Comparison of ENCODE assay signal across 8 cellular contexts in genomic region chr3:100709840-100710235, GRCh38. TPM values are rescaled to one million over a fixed set of nuclear protein-coding genes. Genes with fewer than 3 reads are reported as not detected.
A peak's percentile ranks its signal among the peaks of the same experiment; 100 is the strongest.
DNase-seq lines count a peak whose midpoint lies in the region; ATAC-seq and TF ChIP-seq lines count a peak whose summit lies in the region.

No MANE protein-coding gene starts in this region.

- no peak for TF ChIP-seq EP300 in transverse colon (IDR thresholded peaks at IDR 0.05; ENCODE audit: low read depth)

- H3K4me3 ChIP-seq in fibroblast of the aortic adventitia (ENCODE audit: low read depth, low read length) (peak overlapping the region; percentile 82), transverse colon (peak overlapping the region; percentile 82 to 97 (median 87))

- 0 to 2% methylated on average over 1 to 21 of the region's 23 CpGs for WGBS in transverse colon (ENCODE audit: low coverage in 1 of 2), 2 donors

- peaks cover 11 to 15% of the 10 kb centered on the region in 2 donors for H3K27me3 Mint-ChIP-seq in natural killer cell treated with Interleukin-12 subunit alpha and Interleukin-12 subunit beta and Interleukin-15 and Interleukin-18, amount 100 ng/mL, for 72 hours

- ATAC-seq in natural killer cell treated with Interleukin-12 subunit alpha and Interleukin-12 subunit beta and Interleukin-15 and Interleukin-18, amount 100 ng/mL, for 72 hours: peak in 1 of 2 donors; percentile 0

- DNase-seq in NOMO-1 treated with dmso at 0.1 percent for 144 hours (lab: John Stamatoyannopoulos, UW; ENCODE audit: unreplicated experiment): peak; percentile 11
- no peak for DNase-seq in NOMO-1 (lab: John Stamatoyannopoulos, UW; ENCODE audit: unreplicated experiment in 2 of 2)
- peak; percentile 16 for DNase-seq in NCI-H2227 treated with DMSO at 0.1 percent for 48 hours (lab: John Stamatoyannopoulos, UW)
- DNase-seq in activated T-cell treated with anti-CD3 and anti-CD28 coated beads, Interleukin-2, amount 50 U/mL, for 48 hours: peak; percentile 47 to 59
- DNase-seq in fibroblast of the aortic adventitia (ENCODE audit: low read depth): no peak
- no peak for DNase-seq in natural killer cell treated with Interleukin-12 subunit alpha and Interleukin-12 subunit beta and Interleukin-15 and Interleukin-18, amount 100 ng/mL, for 72 hours (ENCODE audit: low spot score)
- DNase-seq in transverse colon: peak; percentile 39
- no peak for DNase-seq in CD1c-positive myeloid dendritic cell (ENCODE audit: extremely low spot score)

- no peaks in the 10 kb centered on the region for H3K9me3 ChIP-seq in transverse colon

- no peak for TF ChIP-seq POLR2A in transverse colon (IDR thresholded peaks at IDR 0.05)

- peaks cover 15% of the 10 kb centered on the region for H3K27me3 ChIP-seq in transverse colon

- in situ Hi-C loops in transverse colon (cut with MboI; ENCODE audit: low pct_ligation_motif_present in 1 of 4, low pct_unique_long_range_greater_than_20kb in 1 of 4, low sequenced_read_pairs in 3 of 4): no loop called here

- peak overlapping the region; percentile 96 for H3K4me3 Mint-ChIP-seq in natural killer cell treated with Interleukin-12 subunit alpha and Interleukin-12 subunit beta and Interleukin-15 and Interleukin-18, amount 100 ng/mL, for 72 hours

- H3K27ac Mint-ChIP-seq in natural killer cell treated with Interleukin-12 subunit alpha and Interleukin-12 subunit beta and Interleukin-15 and Interleukin-18, amount 100 ng/mL, for 72 hours: peak overlapping the region; percentile 97 to 99

- peaks cover 8% of the 10 kb centered on the region for H3K9me3 Mint-ChIP-seq in natural killer cell treated with Interleukin-12 subunit alpha and Interleukin-12 subunit beta and Interleukin-15 and Interleukin-18, amount 100 ng/mL, for 72 hours

- peaks cover 32 to 44% of the 10 kb centered on the region in 2 donors for H3K4me1 Mint-ChIP-seq in natural killer cell treated with Interleukin-12 subunit alpha and Interleukin-12 subunit beta and Interleukin-15 and Interleukin-18, amount 100 ng/mL, for 72 hours (ENCODE audit: low read depth in 2 of 2)

- peaks cover 34% of the 10 kb centered on the region for H3K36me3 Mint-ChIP-seq in natural killer cell treated with Interleukin-12 subunit alpha and Interleukin-12 subunit beta and Interleukin-15 and Interleukin-18, amount 100 ng/mL, for 72 hours

- H3K4me1 ChIP-seq in transverse colon: peaks cover 12 to 36% (median 19%) of the 10 kb centered on the region in 4 donors

- TF ChIP-seq CTCF in fibroblast of the aortic adventitia (IDR thresholded peaks at IDR 0.05; ENCODE audit: insufficient read depth, low read length): no peak
- no peak for TF ChIP-seq CTCF in transverse colon (IDR thresholded peaks at IDR 0.05)

- H3K36me3 ChIP-seq in transverse colon: peaks cover 0 to 9% (median 5%) of the 10 kb centered on the region in 4 donors

- intact Hi-C loops in transverse colon (cut with DNase I; ENCODE audit: low total_unique reads): no loop called here

- H3K27ac ChIP-seq in transverse colon: peak overlapping the region; percentile 96 to 100 (median 98)

RNA-seq across cellular contexts. Expression of gene TFG, which starts 0.5 kb away (rescaled TPM):
- total RNA-seq in fibroblast of the aortic adventitia (ENCODE audit: low replicate concordance): 68.9 and 143 TPM in 2 replicates
- 10 to 100 TPM; 45.8 to 56.2 TPM for total RNA-seq in natural killer cell treated with Interleukin-12 subunit alpha and Interleukin-12 subunit beta and Interleukin-15 and Interleukin-18, amount 100 ng/mL, for 72 hours
- total RNA-seq in transverse colon: 100 to 1,000 TPM in 1 of 4 donors, 10 to 100 TPM in 3; 72.2 to 118 (median 94.3) TPM

Comparison
In these comparisons a context has a peak if more than half of its experiments do, and no peak if none do; other contexts are left out.
1. DNase-seq: peak in NOMO-1 treated with dmso at 0.1 percent for 144 hours (single experiment), NCI-H2227 treated with DMSO at 0.1 percent for 48 hours (single experiment), activated T-cell treated with anti-CD3 and anti-CD28 coated beads, Interleukin-2, amount 50 U/mL, for 48 hours (2 of 2) and transverse colon (single experiment); none in NOMO-1 (0 of 2), fibroblast of the aortic adventitia (single experiment), natural killer cell treated with Interleukin-12 subunit alpha and Interleukin-12 subunit beta and Interleukin-15 and Interleukin-18, amount 100 ng/mL, for 72 hours (single experiment) and CD1c-positive myeloid dendritic cell (single experiment).